Comparison of ENCODE assay signal across 14 cellular contexts in genomic region chr1:186819563-186819962, GRCh38. TPM values are rescaled to one million over a fixed set of nuclear protein-coding genes. Genes with fewer than 3 reads are reported as not detected.
DNase-seq lines count a peak whose midpoint lies in the region; ATAC-seq, FAIRE-seq and TF ChIP-seq lines count a peak whose summit lies in the region.
"Had no signal": no experiment of that assay in that cellular context is flagged by ENCODE, and none has a peak within 500 bp of the region (broad histone marks: within the 10 kb centered on the region; RNA-seq: fewer than 3 reads in every experiment).

No MANE protein-coding gene starts in this region.

- peak; percentile 42 for ATAC-seq in HG02610 (IDR thresholded peaks at IDR 0.05; ENCODE audit: unreplicated experiment)
- peak; percentile 49 for ATAC-seq in HG03432 (IDR thresholded peaks at IDR 0.05; ENCODE audit: unreplicated experiment)

- FAIRE-seq in GM19239 (lab: Jason Lieb, UNC): peak; percentile 77

- H3K4me1 ChIP-seq in osteoblast (ENCODE audit: insufficient read depth, low read length): peaks cover 10% of the 10 kb centered on the region

- no peaks in the 10 kb centered on the region for H3K79me2 ChIP-seq in osteoblast (ENCODE audit: insufficient read depth, low read length)

- no peaks in the 10 kb centered on the region for H4K20me1 ChIP-seq in osteoblast (ENCODE audit: insufficient read depth, low read length)

- no peaks in the 10 kb centered on the region for H3K36me3 ChIP-seq in osteoblast (ENCODE audit: insufficient read depth, low read length)

- H3K4me2 ChIP-seq in osteoblast (ENCODE audit: insufficient read depth, low read length): peak overlapping the region; percentile 46

- TF ChIP-seq CTCF in osteoblast (IDR thresholded peaks at IDR 0.05; ENCODE audit: extremely low read depth, low read depth, low read length): no peak

- peak overlapping the region; percentile 88 for H2AFZ ChIP-seq in osteoblast (ENCODE audit: low read length)

- peak overlapping the region; percentile 83 for H3K27ac ChIP-seq in osteoblast (ENCODE audit: low read depth, low read length)

- DNase-seq in GM19239 (ENCODE audit: insufficient read length, low spot score): no peak
- DNase-seq in osteoblast (ENCODE audit: insufficient read length, low spot score, missing footprints): no peak
- no peak for DNase-seq in DMS79 treated with DMSO at 0.1 percent for 48 hours (lab: John Stamatoyannopoulos, UW)
- no peak for DNase-seq in NCI-H82 treated with DMSO at 0.1 percent for 48 hours (lab: John Stamatoyannopoulos, UW; ENCODE audit: unreplicated experiment)
- DNase-seq in activated CD8-positive, alpha-beta memory T cell treated with anti-CD3 and anti-CD28 coated beads for 24 hours: no peak
- DNase-seq in kidney tubule cell (ENCODE audit: low spot score): no peak
- DNase-seq: activated CD4-positive, CD25-positive, alpha-beta regulatory T cell; CD8-positive, alpha-beta memory T cell; GOT3; midbrain; NCI-H1417; NCI-H748 treated with DMSO at 0.1 percent for 48 hours had no signal

- H3K27me3 ChIP-seq in osteoblast (ENCODE audit: insufficient read depth, low read length): no peaks in the 10 kb centered on the region

- H3K9me3 ChIP-seq in osteoblast (ENCODE audit: low read depth, low read length): no peaks in the 10 kb centered on the region

- H3K4me3 ChIP-seq in osteoblast (ENCODE audit: insufficient read depth, low read length): peak overlapping the region; percentile 24

RNA-seq across cellular contexts. Expression of gene PLA2G4A, which starts 9.2 kb away (rescaled TPM):
- 10.0 and 12.3 TPM in 2 replicates for total RNA-seq in osteoblast
